ENCODE assay signal across 2 cellular contexts in genomic region chr4:83509156-83509585, GRCh38.
A peak's percentile ranks its signal among the peaks of the same experiment; 100 is the strongest.
TF ChIP-seq lines count a peak whose summit lies in the region.

No MANE protein-coding gene starts in this region.

TF ChIP-seq in H1, 55 proteins besides CTCF, POLR2A, EP300 and RAD21:
- TF ChIP-seq YY1 (IDR thresholded peaks at IDR 0.05; ENCODE audit: low read depth, low read length) = peak; percentile 94

TF ChIP-seq in liver, 16 proteins besides CTCF, POLR2A, EP300 and RAD21:
- TF ChIP-seq FOXA1 (IDR thresholded peaks at IDR 0.05) (peak; percentile 35), YY1 (IDR thresholded peaks at IDR 0.05) (peak; percentile 85)
TF ChIP-seq in liver: peak in this region for 2; not testable (repeated sequence) for 14.
